ENCODE assay signal across 18 cellular contexts in the genomic region with DNA sequence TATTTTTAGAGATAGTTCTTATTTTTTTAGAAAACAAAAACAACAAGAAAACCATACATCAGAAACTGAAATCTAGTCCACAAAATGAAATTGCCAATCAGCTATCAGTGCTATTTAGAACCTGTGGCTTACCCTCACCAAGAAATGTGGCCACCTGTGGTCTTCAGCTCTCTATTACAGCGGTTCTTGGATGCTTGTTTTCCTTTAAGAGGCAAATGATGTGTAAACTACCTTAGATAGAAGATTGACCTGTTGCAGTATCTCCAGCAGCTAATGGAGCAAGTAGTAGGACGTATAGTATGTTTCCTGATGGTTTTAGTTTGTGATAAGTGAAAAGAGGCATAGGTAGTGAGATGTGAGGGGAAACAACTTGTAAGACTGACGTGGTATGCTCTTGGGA. TPM values are rescaled to one million over a fixed set of nuclear protein-coding genes. Genes with fewer than 3 reads are reported as not detected.
DNase-seq lines count a peak whose midpoint lies in the region; ATAC-seq, FAIRE-seq and TF ChIP-seq lines count a peak whose summit lies in the region.
"Had no signal": no experiment of that assay in that cellular context is flagged by ENCODE, and none has a peak within 500 bp of the region (broad histone marks: within the 10 kb centered on the region; RNA-seq: fewer than 3 reads in every experiment).

No MANE protein-coding gene starts in this region.

- DNase-seq in A549 (ENCODE audit: low read depth in 1 of 2, low spot score in 1 of 2) (no peak), WTC11 (ENCODE audit: low spot score) (no peak), urothelium cell line (ENCODE audit: low spot score) (no peak), NCI-H446 treated with DMSO at 0.1 percent for 48 hours (lab: John Stamatoyannopoulos, UW) (no peak), osteocyte (ENCODE audit: extremely low spot score, unreplicated experiment) (no peak), GM19240 (ENCODE audit: insufficient read length, low spot score) (no peak)
- DNase-seq: activated naive CD8-positive, alpha-beta T cell treated with anti-CD3 and anti-CD28 coated beads, Interleukin-2, amount 10 ng/mL, durations not matched to agents 7 days and 5 days; activated T-cell treated with anti-CD3 and anti-CD28 coated beads, Interleukin-2, amount 50 U/mL, for 24 hours; DND-41; effector CD4-positive, alpha-beta T cell; KBM-7; SIG-M5; stimulated activated CD4-positive, alpha-beta T cell treated with anti-CD3 and anti-CD28 coated beads, Interleukin-4, amount 100 ng/mL, for 1 hour; T-helper 9 cell; tibial artery had no signal

- no peaks in the 10 kb centered on the region; the same call in 2 of the 3 replicates for H3K4me1 ChIP-seq in A549

- H3K9me3 ChIP-seq in A549 = no peaks in the 10 kb centered on the region
- H3K9me3 ChIP-seq: tibial artery had no signal

- ATAC-seq in A549 (no peak), GM19395 (IDR thresholded peaks at IDR 0.05; ENCODE audit: unreplicated experiment) (peak; percentile 79), HG02678 (IDR thresholded peaks at IDR 0.05; ENCODE audit: unreplicated experiment) (peak; percentile 60), WTC11 (peak; percentile 44)

- TF ChIP-seq EP300 in A549 (IDR thresholded peaks at IDR 0.05) = no peak

- peaks cover 25% of the 10 kb centered on the region for H3K4me1 Mint-ChIP-seq in WTC11
- H3K4me1 Mint-ChIP-seq in osteocyte (ENCODE audit: unreplicated experiment) = peaks cover 18% of the 10 kb centered on the region

- no peak overlapping the region for H3K27ac ChIP-seq in A549
- H3K27ac ChIP-seq: tibial artery had no signal

- no peak overlapping the region for H3K4me3 ChIP-seq in A549
- H3K4me3 ChIP-seq: tibial artery had no signal

- CTCF ChIA-PET in A549 (lab: Yijun Ruan, JAX) (interaction anchor here (1.1 to 2.6 kb wide), 2 partner anchors 66 to 466 kb away, joined by 3 to 7 read pairs; no protein-coding TSS in a partner anchor), WTC11 (lab: Charles Lee) (interaction anchor here (0.7 kb wide), 1 partner anchor 267 kb away, joined by 3 read pairs; no protein-coding TSS in a partner anchor)

- 95% methylated on average over 3 of the region's 3 CpGs for WGBS in A549 (ENCODE audit: missing lambda C conversion rate)

- POLR2A ChIA-PET in A549 (lab: Yijun Ruan, JAX) = no interaction called here
- POLR2A ChIA-PET in WTC11 (lab: Charles Lee) = interaction anchor here (1.4 kb wide), 1 partner anchor 21 kb away, joined by 3 read pairs; no protein-coding TSS in a partner anchor

- no peak for TF ChIP-seq RAD21 in A549 (conservative IDR thresholded peaks at IDR 0.05 in 1 of 2, IDR thresholded peaks at IDR 0.05 in 1 of 2)

- no peak for TF ChIP-seq POLR2A in A549 (IDR thresholded peaks at IDR 0.05; ENCODE audit: low read length)

- peaks cover 36% of the 10 kb centered on the region for H3K36me3 Mint-ChIP-seq in WTC11
- H3K36me3 Mint-ChIP-seq in osteocyte (ENCODE audit: unreplicated experiment) = peaks cover 48% of the 10 kb centered on the region

- FAIRE-seq in A549 (lab: Jason Lieb, UNC) (peak; percentile 68), urothelium cell line (lab: Jason Lieb, UNC) (no peak)
- FAIRE-seq: bronchial epithelial cell had no signal

- no peak overlapping the region for H3K4me2 ChIP-seq in A549

- no peaks in the 10 kb centered on the region for H3K9me3 Mint-ChIP-seq in WTC11
- H3K9me3 Mint-ChIP-seq in osteocyte (ENCODE audit: unreplicated experiment) = no peaks in the 10 kb centered on the region
- H3K9me3 Mint-ChIP-seq: activated naive CD8-positive, alpha-beta T cell treated with anti-CD3 and anti-CD28 coated beads, Interleukin-2, amount 10 ng/mL, durations not matched to agents 7 days and 5 days; activated T-cell treated with anti-CD3 and anti-CD28 coated beads, Interleukin-2, amount 50 U/mL, for 24 hours had no signal

- 0 out of 2 replicates have a peak overlapping the region, but pooled peaks have one; percentile 1 for H3K27ac Mint-ChIP-seq in WTC11
- no peak overlapping the region for H3K27ac Mint-ChIP-seq in osteocyte (ENCODE audit: unreplicated experiment)
- H3K27ac Mint-ChIP-seq: activated naive CD8-positive, alpha-beta T cell treated with anti-CD3 and anti-CD28 coated beads, Interleukin-2, amount 10 ng/mL, durations not matched to agents 7 days and 5 days had no signal

- TF ChIP-seq CTCF in A549 (IDR thresholded peaks at IDR 0.05) = no peak
- TF ChIP-seq CTCF in WTC11 (IDR thresholded peaks at IDR 0.05) = no peak
- TF ChIP-seq CTCF in osteocyte (IDR thresholded peaks at IDR 0.05) = no peak

- H3K27me3 Mint-ChIP-seq in WTC11 (ENCODE audit: low read depth) (no peaks in the 10 kb centered on the region), osteocyte (ENCODE audit: unreplicated experiment) (no peaks in the 10 kb centered on the region)
- H3K27me3 Mint-ChIP-seq: activated naive CD8-positive, alpha-beta T cell treated with anti-CD3 and anti-CD28 coated beads, Interleukin-2, amount 10 ng/mL, durations not matched to agents 7 days and 5 days; activated T-cell treated with anti-CD3 and anti-CD28 coated beads, Interleukin-2, amount 50 U/mL, for 24 hours had no signal

- no peak overlapping the region for H3K4me3 Mint-ChIP-seq in WTC11
- no peak overlapping the region for H3K4me3 Mint-ChIP-seq in osteocyte (ENCODE audit: unreplicated experiment)
- H3K4me3 Mint-ChIP-seq: activated naive CD8-positive, alpha-beta T cell treated with anti-CD3 and anti-CD28 coated beads, Interleukin-2, amount 10 ng/mL, durations not matched to agents 7 days and 5 days; activated T-cell treated with anti-CD3 and anti-CD28 coated beads, Interleukin-2, amount 50 U/mL, for 24 hours had no signal

TF ChIP-seq in A549, 52 proteins besides CTCF, POLR2A, EP300 and RAD21:
- TF ChIP-seq NFE2L2 (conservative IDR thresholded peaks at IDR 0.05; ENCODE audit: low read length) (no peak), CHD2 (IDR thresholded peaks at IDR 0.05; ENCODE audit: low read length, partially characterized antibody) (no peak), POLR2AphosphoS2 (conservative IDR thresholded peaks at IDR 0.05; ENCODE audit: low read length) (no peak), FOSB (CRISPR knock-in tag; IDR thresholded peaks at IDR 0.05) (no peak), HOXB5 (CRISPR knock-in tag; IDR thresholded peaks at IDR 0.05) (no peak), ZSCAN20 (CRISPR knock-in tag; IDR thresholded peaks at IDR 0.05) (no peak), SMC3 (IDR thresholded peaks at IDR 0.05) (no peak), RFX5 (IDR thresholded peaks at IDR 0.05) (no peak), RARB (CRISPR knock-in tag; IDR thresholded peaks at IDR 0.05) (no peak)

TF ChIP-seq in WTC11, 78 proteins besides CTCF, POLR2A, EP300 and RAD21 (continues in another document):
- TF ChIP-seq ZNF317 (CRISPR knock-in tag; IDR thresholded peaks at IDR 0.05; ENCODE audit: borderline replicate concordance, low read depth) = no peak
- no peak for TF ChIP-seq SMAD4 (CRISPR knock-in tag; IDR thresholded peaks at IDR 0.05)
- TF ChIP-seq, protein P1, sequence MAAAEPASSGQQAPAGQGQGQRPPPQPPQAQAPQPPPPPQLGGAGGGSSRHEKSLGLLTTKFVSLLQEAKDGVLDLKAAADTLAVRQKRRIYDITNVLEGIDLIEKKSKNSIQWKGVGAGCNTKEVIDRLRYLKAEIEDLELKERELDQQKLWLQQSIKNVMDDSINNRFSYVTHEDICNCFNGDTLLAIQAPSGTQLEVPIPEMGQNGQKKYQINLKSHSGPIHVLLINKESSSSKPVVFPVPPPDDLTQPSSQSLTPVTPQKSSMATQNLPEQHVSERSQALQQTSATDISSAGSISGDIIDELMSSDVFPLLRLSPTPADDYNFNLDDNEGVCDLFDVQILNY (CRISPR knock-in tag; IDR thresholded peaks at IDR 0.05) = no peak
- TF ChIP-seq, protein P2, sequence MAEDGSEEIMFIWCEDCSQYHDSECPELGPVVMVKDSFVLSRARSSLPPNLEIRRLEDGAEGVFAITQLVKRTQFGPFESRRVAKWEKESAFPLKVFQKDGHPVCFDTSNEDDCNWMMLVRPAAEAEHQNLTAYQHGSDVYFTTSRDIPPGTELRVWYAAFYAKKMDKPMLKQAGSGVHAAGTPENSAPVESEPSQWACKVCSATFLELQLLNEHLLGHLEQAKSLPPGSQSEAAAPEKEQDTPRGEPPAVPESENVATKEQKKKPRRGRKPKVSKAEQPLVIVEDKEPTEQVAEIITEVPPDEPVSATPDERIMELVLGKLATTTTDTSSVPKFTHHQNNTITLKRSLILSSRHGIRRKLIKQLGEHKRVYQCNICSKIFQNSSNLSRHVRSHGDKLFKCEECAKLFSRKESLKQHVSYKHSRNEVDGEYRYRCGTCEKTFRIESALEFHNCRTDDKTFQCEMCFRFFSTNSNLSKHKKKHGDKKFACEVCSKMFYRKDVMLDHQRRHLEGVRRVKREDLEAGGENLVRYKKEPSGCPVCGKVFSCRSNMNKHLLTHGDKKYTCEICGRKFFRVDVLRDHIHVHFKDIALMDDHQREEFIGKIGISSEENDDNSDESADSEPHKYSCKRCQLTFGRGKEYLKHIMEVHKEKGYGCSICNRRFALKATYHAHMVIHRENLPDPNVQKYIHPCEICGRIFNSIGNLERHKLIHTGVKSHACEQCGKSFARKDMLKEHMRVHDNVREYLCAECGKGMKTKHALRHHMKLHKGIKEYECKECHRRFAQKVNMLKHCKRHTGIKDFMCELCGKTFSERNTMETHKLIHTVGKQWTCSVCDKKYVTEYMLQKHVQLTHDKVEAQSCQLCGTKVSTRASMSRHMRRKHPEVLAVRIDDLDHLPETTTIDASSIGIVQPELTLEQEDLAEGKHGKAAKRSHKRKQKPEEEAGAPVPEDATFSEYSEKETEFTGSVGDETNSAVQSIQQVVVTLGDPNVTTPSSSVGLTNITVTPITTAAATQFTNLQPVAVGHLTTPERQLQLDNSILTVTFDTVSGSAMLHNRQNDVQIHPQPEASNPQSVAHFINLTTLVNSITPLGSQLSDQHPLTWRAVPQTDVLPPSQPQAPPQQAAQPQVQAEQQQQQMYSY (CRISPR knock-in tag; IDR thresholded peaks at IDR 0.05) = no peak
- TF ChIP-seq IRF2 (CRISPR knock-in tag; IDR thresholded peaks at IDR 0.05; ENCODE audit: borderline replicate concordance, low read depth) = no peak
- no peak for TF ChIP-seq HMGA2 (CRISPR knock-in tag; IDR thresholded peaks at IDR 0.05)
- TF ChIP-seq FOXK1 (CRISPR knock-in tag; IDR thresholded peaks at IDR 0.05) = no peak
- TF ChIP-seq, protein P3, sequence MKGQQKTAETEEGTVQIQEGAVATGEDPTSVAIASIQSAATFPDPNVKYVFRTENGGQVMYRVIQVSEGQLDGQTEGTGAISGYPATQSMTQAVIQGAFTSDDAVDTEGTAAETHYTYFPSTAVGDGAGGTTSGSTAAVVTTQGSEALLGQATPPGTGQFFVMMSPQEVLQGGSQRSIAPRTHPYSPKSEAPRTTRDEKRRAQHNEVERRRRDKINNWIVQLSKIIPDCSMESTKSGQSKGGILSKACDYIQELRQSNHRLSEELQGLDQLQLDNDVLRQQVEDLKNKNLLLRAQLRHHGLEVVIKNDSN (CRISPR knock-in tag; IDR thresholded peaks at IDR 0.05) = no peak

RNA-seq across cellular contexts. Expression of a gene that starts 21.2 kb away (rescaled TPM):
- polyA plus RNA-seq in A549 (2011; rRNA removed) = 134 and 135 TPM in 2 replicates
- 166 and 187 TPM in 2 replicates for polyA plus RNA-seq in A549 (2012; cell fraction: cytosol; rRNA removed)
- 127 and 146 TPM in 2 replicates for polyA plus RNA-seq in A549 (2012; cell fraction: nucleus; rRNA removed)
- polyA plus RNA-seq in A549 (2017; fragmentation: RNase III; extraction: RNeasy Plus Mini Kit Qiagen cat#74134 plus additional on column Dnase treatment) = 152 to 161 TPM (median 153 TPM) in 3 replicates
- 74.9 and 76.4 TPM in 2 replicates for polyA minus RNA-seq in A549 (2011; rRNA and poly(A)+ RNA removed)
- 64.9 to 68.4 TPM (median 66.9 TPM) in 3 replicates for total RNA-seq in WTC11 (2021)
- total RNA-seq in osteocyte = 117 and 119 TPM in 2 replicates

Comparison
In these comparisons a context has a peak if more than half of its experiments do, and no peak if none do; other contexts are left out.
1. ATAC-seq: peak in GM19395 (single experiment), HG02678 (single experiment) and WTC11 (single experiment); none in A549 (0 of 2).